Comparison of ENCODE assay signal across 12 cellular contexts in genomic region chr3:98540346-98540745, GRCh38. TPM values are rescaled to one million over a fixed set of nuclear protein-coding genes. Genes with fewer than 3 reads are reported as not detected.
DNase-seq lines count a peak whose midpoint lies in the region; ATAC-seq, FAIRE-seq and TF ChIP-seq lines count a peak whose summit lies in the region.
"Had no signal": no experiment of that assay in that cellular context is flagged by ENCODE, and none has a peak within 500 bp of the region (broad histone marks: within the 10 kb centered on the region; RNA-seq: fewer than 3 reads in every experiment).

No MANE protein-coding gene starts in this region.

- no peaks in the 10 kb centered on the region for H3K36me3 Mint-ChIP-seq in activated B cell treated with CpG ODN at 0.5 μM for 24 hours (ENCODE audit: low read depth)
- no peaks in the 10 kb centered on the region for H3K36me3 Mint-ChIP-seq in CD14-positive monocyte

- intact Hi-C loops in activated B cell treated with CpG ODN at 0.5 μM for 24 hours (cut with micrococcal nuclease): loop anchor here (1.0 kb wide), 3 partner anchors 12 to 18 kb away; partner anchors contain the start of gene CLDND1
- intact Hi-C loops in Right ventricle myocardium superior (cut with DNase I): no loop called here
- intact Hi-C loops in CD14-positive monocyte (cut with micrococcal nuclease): no loop called here

- FAIRE-seq in GM12892 (lab: Jason Lieb, UNC): peak; percentile 96

- DNase-seq in GM12892 (ENCODE audit: insufficient read length) (no peak), activated B cell treated with CpG ODN at 0.5 μM for 24 hours (no peak), Right ventricle myocardium superior (no peak), CD14-positive monocyte (ENCODE audit: low spot score) (no peak), NCI-H345 (lab: John Stamatoyannopoulos, UW) (no peak)
- no peak for DNase-seq in central memory CD4-positive, alpha-beta T cell
- DNase-seq: adrenal gland had no signal

- POLR2A ChIA-PET in activated B cell treated with CpG ODN at 0.5 μM for 24 hours (lab: Charles Lee): interaction anchor here (1.7 to 1.8 kb wide), 2 partner anchors 17 kb away, joined by 5 read pairs; partner anchors contain the start of gene CLDND1

- H3K4me1 Mint-ChIP-seq in activated B cell treated with CpG ODN at 0.5 μM for 24 hours (peaks cover 23% of the 10 kb centered on the region), CD14-positive monocyte (peaks cover 5% of the 10 kb centered on the region)
- H3K4me1 Mint-ChIP-seq: neural crest cell had no signal

- CTCF ChIA-PET in activated B cell treated with CpG ODN at 0.5 μM for 24 hours (lab: Charles Lee): no interaction called here

- no peak for TF ChIP-seq CTCF in activated B cell treated with CpG ODN at 0.5 μM for 24 hours (IDR thresholded peaks at IDR 0.05)
- no peak for TF ChIP-seq CTCF in CD14-positive monocyte (IDR thresholded peaks at IDR 0.05)

- no peak for TF ChIP-seq POLR2A in GM12892 (IDR thresholded peaks at IDR 0.05; ENCODE audit: low read depth, low read length)

- H3K27ac Mint-ChIP-seq in activated B cell treated with CpG ODN at 0.5 μM for 24 hours (peak overlapping the region; percentile 25), CD14-positive monocyte (no peak overlapping the region)

- H3K4me3 Mint-ChIP-seq in activated B cell treated with CpG ODN at 0.5 μM for 24 hours (no peak overlapping the region), CD14-positive monocyte (no peak overlapping the region)
- H3K4me3 Mint-ChIP-seq: neural crest cell had no signal

- ATAC-seq in GM19455 (IDR thresholded peaks at IDR 0.05; ENCODE audit: unreplicated experiment): peak; percentile 50
- peak; percentile 37 for ATAC-seq in HG03097 (IDR thresholded peaks at IDR 0.05; ENCODE audit: low FRiP score, unreplicated experiment)
- peak; percentile 67 for ATAC-seq in activated B cell treated with CpG ODN at 0.5 μM for 24 hours (ENCODE audit: low read depth)
- no peak for ATAC-seq in Right ventricle myocardium superior (ENCODE audit: poor library complexity)

- no peaks in the 10 kb centered on the region for H3K9me3 Mint-ChIP-seq in activated B cell treated with CpG ODN at 0.5 μM for 24 hours
- H3K9me3 Mint-ChIP-seq in CD14-positive monocyte: peaks cover 0 to 1% (median 0%) of the 10 kb centered on the region in 7 donors
- H3K9me3 Mint-ChIP-seq: IgD-negative memory B cell, neural crest cell had no signal

- H3K27me3 Mint-ChIP-seq in activated B cell treated with CpG ODN at 0.5 μM for 24 hours (no peaks in the 10 kb centered on the region), CD14-positive monocyte (ENCODE audit: low read depth in 3 of 3) (peaks cover 0 to 5% (median 0%) of the 10 kb centered on the region in 3 donors)
- H3K27me3 Mint-ChIP-seq: IgD-negative memory B cell had no signal

RNA-seq across cellular contexts. Expression of gene GPR15, which starts 8.6 kb away (rescaled TPM):
- polyA plus RNA-seq in GM12892 (2012; ENCODE audit: missing spikeins): 124 TPM
- 3.7 and 4.5 TPM in 2 replicates for total RNA-seq in activated B cell treated with CpG ODN at 0.5 μM for 24 hours
- total RNA-seq in Right ventricle myocardium superior: not detected
- not detected for polyA plus RNA-seq in CD14-positive monocyte
- total RNA-seq: glomerular endothelial cell, neural crest cell had no signal
- polyA plus RNA-seq: adrenal gland had no signal

RNA-seq across cellular contexts. Expression of gene CLDND1, which starts 17.6 kb away (rescaled TPM):
- 98.8 TPM for polyA plus RNA-seq in GM12892 (2012; ENCODE audit: missing spikeins)
- 133 and 140 TPM in 2 replicates for total RNA-seq in activated B cell treated with CpG ODN at 0.5 μM for 24 hours
- total RNA-seq in Right ventricle myocardium superior: 72.5 TPM
- polyA plus RNA-seq in CD14-positive monocyte: 10 to 100 TPM; 65.3 to 76.0 TPM

RNA-seq across cellular contexts. Expression of gene OR5K2, which starts 42.9 kb away (rescaled TPM):
- not detected for polyA plus RNA-seq in GM12892 (2012; ENCODE audit: missing spikeins)
- not detected in 2 replicates for total RNA-seq in activated B cell treated with CpG ODN at 0.5 μM for 24 hours
- not detected for total RNA-seq in Right ventricle myocardium superior
- polyA plus RNA-seq in CD14-positive monocyte: not detected
- total RNA-seq: adrenal gland, glomerular endothelial cell, neural crest cell had no signal
- polyA plus RNA-seq: adrenal gland, IgD-negative memory B cell had no signal

RNA-seq across cellular contexts. Expression of gene CPOX, which starts 53.1 kb away (rescaled TPM):
- 91.8 TPM for polyA plus RNA-seq in GM12892 (2012; ENCODE audit: missing spikeins)
- total RNA-seq in activated B cell treated with CpG ODN at 0.5 μM for 24 hours (17.3 and 17.5 TPM in 2 replicates), Right ventricle myocardium superior (11.5 TPM)
- 1 to 10 TPM; 4.2 to 5.2 TPM for polyA plus RNA-seq in CD14-positive monocyte
